ENCODE assay signal across 8 cellular contexts in genomic region chr17:75524971-75525805, GRCh38. TPM values are rescaled to one million over a fixed set of nuclear protein-coding genes. Genes with fewer than 3 reads are reported as not detected.
DNase-seq lines count a peak whose midpoint lies in the region; ATAC-seq and TF ChIP-seq lines count a peak whose summit lies in the region.

LLGL2 (plus strand) TSS chr17:75525697; CDS start chr17:75543427, 17,730 bp downstream.

- H3K4me3 ChIP-seq in Karpas-422 (ENCODE audit: low read length) (peak within 1 kb of the TSS; percentile 78), osteoblast (ENCODE audit: insufficient read depth, low read length) (peak within 1 kb of the TSS; percentile 65), thyroid gland (replicated peaks in 1 of 3) (peak within 1 kb of the TSS; percentile 53 to 82 (median 61))

- H3K79me2 ChIP-seq in Karpas-422 (ENCODE audit: low read length) (no peaks in the 10 kb centered on the region), osteoblast (ENCODE audit: insufficient read depth, low read length) (no peaks in the 10 kb centered on the region)

- no peaks in the 10 kb centered on the region for H3K9me3 Mint-ChIP-seq in activated T-helper 2 cell treated with anti-CD3 and anti-CD28 coated beads, Interferon-gamma antibody, Interleukin-2, Interleukin-4, amounts not matched to agents 10 μg/mL and 5 μg/mL and 100 μg/mL, durations not matched to agents 14 hours and 24 hours and 36 hours

- H3K27ac Mint-ChIP-seq in activated T-helper 2 cell treated with anti-CD3 and anti-CD28 coated beads, Interferon-gamma antibody, Interleukin-2, Interleukin-4, amounts not matched to agents 10 μg/mL and 5 μg/mL and 100 μg/mL, durations not matched to agents 14 hours and 24 hours and 36 hours: no peak within 1 kb of the TSS

- H4K20me1 ChIP-seq in Karpas-422 (ENCODE audit: insufficient read depth, low read depth, low read length) (0 out of 2 replicates have a peak, but pooled peaks cover 12% of the 10 kb centered on the region), osteoblast (ENCODE audit: insufficient read depth, low read length) (no peaks in the 10 kb centered on the region)

- no peaks in the 10 kb centered on the region for H3K9me3 ChIP-seq in Karpas-422 (ENCODE audit: low read length)
- H3K9me3 ChIP-seq in osteoblast (ENCODE audit: low read depth, low read length): no peaks in the 10 kb centered on the region
- H3K9me3 ChIP-seq in thyroid gland: no peaks in the 10 kb centered on the region

- H3K4me2 ChIP-seq in Karpas-422 (ENCODE audit: low read depth, low read length, poor library complexity, severe bottlenecking): peak within 1 kb of the TSS; percentile 98
- peak within 1 kb of the TSS; percentile 70 for H3K4me2 ChIP-seq in osteoblast (ENCODE audit: insufficient read depth, low read length)

- H3K4me1 ChIP-seq in Karpas-422 (ENCODE audit: low read length) (peaks cover 17% of the 10 kb centered on the region), foreskin keratinocyte (no peaks in the 10 kb centered on the region), osteoblast (ENCODE audit: insufficient read depth, low read length) (no peaks in the 10 kb centered on the region), thyroid gland (peaks cover 16 to 25% of the 10 kb centered on the region in 2 donors)

- peak; percentile 93 for DNase-seq in DMS 273 (lab: John Stamatoyannopoulos, UW; ENCODE audit: unreplicated experiment)
- DNase-seq in Karpas-422: peak; percentile 96
- DNase-seq in RPMI8226: peak; percentile 96
- DNase-seq in activated T-helper 2 cell treated with anti-CD3 and anti-CD28 coated beads, Interferon-gamma antibody, Interleukin-2, Interleukin-4, amounts not matched to agents 10 μg/mL and 5 μg/mL and 100 μg/mL, durations not matched to agents 14 hours and 24 hours and 36 hours (ENCODE audit: low spot score): peak; percentile 77
- DNase-seq in foreskin keratinocyte: peak; percentile 66 to 76
- peak; percentile 97 for DNase-seq in osteoblast (ENCODE audit: insufficient read length, low spot score, missing footprints)
- DNase-seq in thyroid gland: peak; percentile 89 to 91

- H3K4me1 Mint-ChIP-seq in activated T-helper 2 cell treated with anti-CD3 and anti-CD28 coated beads, Interferon-gamma antibody, Interleukin-2, Interleukin-4, amounts not matched to agents 10 μg/mL and 5 μg/mL and 100 μg/mL, durations not matched to agents 14 hours and 24 hours and 36 hours (ENCODE audit: low read depth): peaks cover 12% of the 10 kb centered on the region

- H3K27me3 Mint-ChIP-seq in activated T-helper 2 cell treated with anti-CD3 and anti-CD28 coated beads, Interferon-gamma antibody, Interleukin-2, Interleukin-4, amounts not matched to agents 10 μg/mL and 5 μg/mL and 100 μg/mL, durations not matched to agents 14 hours and 24 hours and 36 hours (ENCODE audit: low read depth): peaks cover 11% of the 10 kb centered on the region

- H3K4me3 Mint-ChIP-seq in activated T-helper 2 cell treated with anti-CD3 and anti-CD28 coated beads, Interferon-gamma antibody, Interleukin-2, Interleukin-4, amounts not matched to agents 10 μg/mL and 5 μg/mL and 100 μg/mL, durations not matched to agents 14 hours and 24 hours and 36 hours (ENCODE audit: low read depth): peak within 1 kb of the TSS; percentile 54

- ATAC-seq in GM21576 (IDR thresholded peaks at IDR 0.05; ENCODE audit: unreplicated experiment): peak; percentile 72
- ATAC-seq in foreskin keratinocyte: peak; percentile 86

- H3K9me2 ChIP-seq in Karpas-422 (replicated peaks; ENCODE audit: insufficient read depth, low read length): no peaks in the 10 kb centered on the region

- TF ChIP-seq POLR2A in thyroid gland (IDR thresholded peaks at IDR 0.05): peak; percentile 36 to 93

- H3K27me3 ChIP-seq in Karpas-422 (ENCODE audit: low read length) (no peaks in the 10 kb centered on the region), foreskin keratinocyte (no peaks in the 10 kb centered on the region), osteoblast (ENCODE audit: insufficient read depth, low read length) (peaks cover 15% of the 10 kb centered on the region), thyroid gland (no peaks in the 10 kb centered on the region)

- intact Hi-C loops in activated T-helper 2 cell treated with anti-CD3 and anti-CD28 coated beads, Interferon-gamma antibody, Interleukin-2, Interleukin-4, amounts not matched to agents 10 μg/mL and 5 μg/mL and 100 μg/mL, durations not matched to agents 14 hours and 24 hours and 36 hours (cut with micrococcal nuclease): loop anchor here (1.0 to 2.0 kb wide), 2 partner anchors 9 to 64 kb away; partner anchors contain the start of gene TSEN54
- intact Hi-C loops in thyroid gland (cut with DNase I): loop anchor here (5.0 kb wide), 2 partner anchors 62 to 93 kb away; partner anchors contain the start of gene MYO15B

- H2AFZ ChIP-seq in Karpas-422 (ENCODE audit: low read length): peak within 1 kb of the TSS; percentile 89; the same call in 1 of the 2 replicates
- no peak within 1 kb of the TSS for H2AFZ ChIP-seq in osteoblast (ENCODE audit: low read length)

- TF ChIP-seq CTCF in foreskin keratinocyte (conservative IDR thresholded peaks at IDR 0.05): peak; percentile 68
- TF ChIP-seq CTCF in osteoblast (IDR thresholded peaks at IDR 0.05; ENCODE audit: extremely low read depth, low read depth, low read length): no peak
- TF ChIP-seq CTCF in thyroid gland (IDR thresholded peaks at IDR 0.05): peak in 3 of 6 experiments; percentile 30 to 55 (median 51)

- H3K36me3 Mint-ChIP-seq in activated T-helper 2 cell treated with anti-CD3 and anti-CD28 coated beads, Interferon-gamma antibody, Interleukin-2, Interleukin-4, amounts not matched to agents 10 μg/mL and 5 μg/mL and 100 μg/mL, durations not matched to agents 14 hours and 24 hours and 36 hours (ENCODE audit: low read depth): peaks cover 35% of the 10 kb centered on the region

- H3K36me3 ChIP-seq in Karpas-422 (ENCODE audit: insufficient read depth, low read length): no peaks in the 10 kb centered on the region
- H3K36me3 ChIP-seq in osteoblast (ENCODE audit: insufficient read depth, low read length): no peaks in the 10 kb centered on the region
- H3K36me3 ChIP-seq in thyroid gland: no peaks in the 10 kb centered on the region

- 0 to 19% methylated on average over 10 to 22 of the region's 108 CpGs for WGBS in thyroid gland, 2 donors

- no peak within 1 kb of the TSS for H3K27ac ChIP-seq in Karpas-422 (ENCODE audit: low read length)
- H3K27ac ChIP-seq in foreskin keratinocyte: peak within 1 kb of the TSS; percentile 69
- no peak within 1 kb of the TSS for H3K27ac ChIP-seq in osteoblast (ENCODE audit: low read depth, low read length)
- H3K27ac ChIP-seq in thyroid gland: peak within 1 kb of the TSS; percentile 69 to 86 (median 80)

- H3K9ac ChIP-seq in Karpas-422 (ENCODE audit: low read length): peak within 1 kb of the TSS; percentile 66

RNA-seq across cellular contexts. Expression of gene LLGL2, which starts in this region (rescaled TPM):
- 6.1 and 7.6 TPM in 2 replicates for total RNA-seq in Karpas-422 (2014; rRNA removed; shearing (Covaris generic); ENCODE audit: low replicate concordance)
- 12.1 and 13.5 TPM in 2 replicates for total RNA-seq in activated T-helper 2 cell treated with anti-CD3 and anti-CD28 coated beads, Interferon-gamma antibody, Interleukin-2, Interleukin-4, amounts not matched to agents 10 μg/mL and 5 μg/mL and 100 μg/mL, durations not matched to agents 14 hours and 24 hours and 36 hours
- total RNA-seq in foreskin keratinocyte (24.6 and 28.2 TPM in 2 replicates), osteoblast (0.36 and 0.59 TPM in 2 replicates), thyroid gland (10 to 100 TPM; 35.6 to 73.5 (median 53.8) TPM)
- 25.7 and 26.8 TPM in 2 replicates for polyA plus RNA-seq in foreskin keratinocyte

Comparison
In these comparisons a context has a peak if more than half of its experiments do, and no peak if none do; other contexts are left out.
1. Peak in DNase-seq, H3K4me3 ChIP-seq and H3K4me2 ChIP-seq in osteoblast; RNA of the gene not detected or under 1 TPM.
2. H3K27ac ChIP-seq: peak in foreskin keratinocyte (single experiment) and thyroid gland (3 of 3); none in Karpas-422 (single experiment) and osteoblast (single experiment).
3. Peak in every context shown above with its lines, with median percentiles within 50 percentile points of each other: DNase-seq and H3K4me3 ChIP-seq.